In the genomic region with DNA sequence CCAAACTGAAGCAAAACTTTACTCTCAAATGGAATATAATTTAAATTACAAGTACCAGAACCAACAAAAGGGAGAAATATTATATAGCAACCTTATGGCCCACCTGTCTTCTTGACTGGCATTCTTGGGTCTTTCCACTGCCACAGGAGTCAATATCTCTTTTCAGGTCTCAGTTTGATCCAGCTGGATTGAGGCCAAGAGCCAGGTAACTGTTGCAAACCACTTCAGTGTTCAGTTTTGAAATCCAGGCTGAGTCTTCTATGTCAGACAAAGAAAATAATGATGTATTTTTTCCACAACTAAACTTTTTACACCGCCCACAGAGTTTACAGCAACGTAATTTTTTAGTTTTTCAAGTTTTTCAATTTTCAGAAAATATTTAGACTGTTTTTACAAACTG, we compare ENCODE assay signal across 9 cellular contexts. TPM values are rescaled to one million over a fixed set of nuclear protein-coding genes. Genes with fewer than 3 reads are reported as not detected.
DNase-seq lines count a peak whose midpoint lies in the region; ATAC-seq and TF ChIP-seq lines count a peak whose summit lies in the region.
"Had no signal": no experiment of that assay in that cellular context is flagged by ENCODE, and none has a peak within 500 bp of the region (broad histone marks: within the 10 kb centered on the region; RNA-seq: fewer than 3 reads in every experiment).

No MANE protein-coding gene starts in this region.

- peak overlapping the region; percentile 98 for H3K4me3 Mint-ChIP-seq in endothelial cell (ENCODE audit: unreplicated experiment)

- peaks cover 1% of the 10 kb centered on the region for H3K27me3 Mint-ChIP-seq in endothelial cell (ENCODE audit: unreplicated experiment)

- ATAC-seq in GM18909 (IDR thresholded peaks at IDR 0.05; ENCODE audit: poor library complexity, unreplicated experiment): no peak

- DNase-seq in DMS53 (lab: John Stamatoyannopoulos, UW) (peak; percentile 23), DMS53 treated with DMSO at 0.1 percent for 48 hours (lab: John Stamatoyannopoulos, UW; ENCODE audit: unreplicated experiment) (no peak), NCI-H345 treated with DMSO at 0.1 percent for 48 hours (lab: John Stamatoyannopoulos, UW; ENCODE audit: unreplicated experiment) (peak; percentile 57), endothelial cell (ENCODE audit: low spot score) (no peak), pons (ENCODE audit: low spot score) (peak; percentile 12), Kasumi-1 (lab: John Stamatoyannopoulos, UW) (no peak), NCI-H1436 treated with DMSO at 0.1 percent for 48 hours (lab: John Stamatoyannopoulos, UW) (no peak)
- DNase-seq: activated CD8-positive, alpha-beta memory T cell treated with anti-CD3 and anti-CD28 coated beads, Interleukin-2, amount 50 U/mL, for 48 hours had no signal

- no peaks in the 10 kb centered on the region for H3K9me3 Mint-ChIP-seq in endothelial cell (ENCODE audit: unreplicated experiment)

- TF ChIP-seq CTCF in endothelial cell (IDR thresholded peaks at IDR 0.05; ENCODE audit: unreplicated experiment): no peak

- H3K36me3 Mint-ChIP-seq in endothelial cell (ENCODE audit: low read depth, unreplicated experiment): no peaks in the 10 kb centered on the region

- H3K4me1 Mint-ChIP-seq in endothelial cell (ENCODE audit: unreplicated experiment): peaks cover 18% of the 10 kb centered on the region

- H3K27ac Mint-ChIP-seq in endothelial cell (ENCODE audit: unreplicated experiment): no peak overlapping the region

RNA-seq across cellular contexts. Expression of gene DLG2, which starts 0.6 kb away (rescaled TPM):
- total RNA-seq in endothelial cell (ENCODE audit: unreplicated experiment): 5.1 TPM

RNA-seq across cellular contexts. Expression of gene TMEM126B, which starts 1.9 kb away (rescaled TPM):
- 42.0 TPM for total RNA-seq in endothelial cell (ENCODE audit: unreplicated experiment)

RNA-seq across cellular contexts. Expression of gene TMEM126A, which starts 21.3 kb away (rescaled TPM):
- total RNA-seq in endothelial cell (ENCODE audit: unreplicated experiment): 17.8 TPM

RNA-seq across cellular contexts. Expression of gene CREBZF, which starts 38.4 kb away (rescaled TPM):
- total RNA-seq in endothelial cell (ENCODE audit: unreplicated experiment): 49.0 TPM

RNA-seq across cellular contexts. Expression of gene CCDC89, which starts 59.5 kb away (rescaled TPM):
- not detected for total RNA-seq in endothelial cell (ENCODE audit: unreplicated experiment)

Comparison
In these comparisons a context has a peak if more than half of its experiments do, and no peak if none do; other contexts are left out.
1. DNase-seq: peak in DMS53 (single experiment), NCI-H345 treated with DMSO at 0.1 percent for 48 hours (single experiment) and pons (single experiment); none in DMS53 treated with DMSO at 0.1 percent for 48 hours (single experiment), endothelial cell (single experiment), Kasumi-1 (0 of 2) and NCI-H1436 treated with DMSO at 0.1 percent for 48 hours (single experiment).